Comparison of ENCODE assay signal across 17 cellular contexts in the genomic region with DNA sequence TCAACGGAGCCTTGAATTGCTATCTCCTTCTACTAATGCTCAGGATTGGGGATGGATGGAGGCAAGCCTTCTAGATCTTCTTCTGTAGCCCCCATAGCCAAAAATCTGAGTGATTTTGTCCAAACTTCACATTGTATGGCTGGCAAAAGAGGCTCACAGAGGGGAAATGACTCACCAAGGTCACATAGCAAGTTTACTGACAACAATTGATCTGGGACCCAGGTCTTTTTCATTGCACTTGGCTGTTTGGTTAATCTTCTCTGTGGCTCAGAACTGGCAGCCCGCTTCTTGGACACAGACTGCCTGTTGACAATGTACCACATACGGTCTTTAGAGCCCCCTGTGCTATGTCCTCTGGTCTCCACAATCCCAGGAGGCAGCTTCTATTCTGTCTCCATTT. TPM values are rescaled to one million over a fixed set of nuclear protein-coding genes. Genes with fewer than 3 reads are reported as not detected.
DNase-seq lines count a peak whose midpoint lies in the region; ATAC-seq lines count a peak whose summit lies in the region.
"Had no signal": no experiment of that assay in that cellular context is flagged by ENCODE, and none has a peak within 500 bp of the region (broad histone marks: within the 10 kb centered on the region; RNA-seq: fewer than 3 reads in every experiment).

No MANE protein-coding gene starts in this region.

- no peak overlapping the region for H3K4me3 ChIP-seq in BLaER1
- no peak overlapping the region for H3K4me3 ChIP-seq in Karpas-422 (ENCODE audit: low read length)
- no peak overlapping the region for H3K4me3 ChIP-seq in H7 (ENCODE audit: insufficient read depth, low read depth, low read length)
- H3K4me3 ChIP-seq: suprapubic skin had no signal

- peaks cover 18% of the 10 kb centered on the region for H3K4me1 ChIP-seq in BLaER1
- H3K4me1 ChIP-seq in Karpas-422 (ENCODE audit: low read length): peaks cover 10% of the 10 kb centered on the region
- H3K4me1 ChIP-seq: parathyroid adenoma had no signal

- peak; percentile 29 for DNase-seq in Karpas-422
- peak; percentile 78 for DNase-seq in dermis blood vessel endothelial cell
- peak; percentile 16 for DNase-seq in kidney tubule cell (ENCODE audit: low spot score)
- no peak for DNase-seq in NCI-H2107 treated with DMSO at 0.1 percent for 48 hours (lab: John Stamatoyannopoulos, UW; ENCODE audit: unreplicated experiment)
- DNase-seq in H7: no peak
- no peak for DNase-seq in head of caudate nucleus

- H3K9ac ChIP-seq in BLaER1 (no peak overlapping the region), Karpas-422 (ENCODE audit: low read length) (no peak overlapping the region)
- H3K9ac ChIP-seq: parathyroid adenoma had no signal

- H3K9me2 ChIP-seq in Karpas-422 (replicated peaks; ENCODE audit: insufficient read depth, low read length): no peaks in the 10 kb centered on the region

- H3K27me3 ChIP-seq in BLaER1: no peaks in the 10 kb centered on the region
- no peaks in the 10 kb centered on the region for H3K27me3 ChIP-seq in Karpas-422 (ENCODE audit: low read length)
- H3K27me3 ChIP-seq in H7 (ENCODE audit: control insufficient read depth, insufficient read depth, low read length): no peaks in the 10 kb centered on the region

- no peaks in the 10 kb centered on the region for H3K79me2 ChIP-seq in Karpas-422 (ENCODE audit: low read length)
- H3K79me2 ChIP-seq: parathyroid adenoma had no signal

- H2AFZ ChIP-seq in Karpas-422 (ENCODE audit: low read length): no peak overlapping the region

- H3K36me3 ChIP-seq in BLaER1: no peaks in the 10 kb centered on the region
- no peaks in the 10 kb centered on the region for H3K36me3 ChIP-seq in Karpas-422 (ENCODE audit: insufficient read depth, low read length)
- H3K36me3 ChIP-seq in H7 (replicated peaks; ENCODE audit: control insufficient read depth, insufficient read depth, low read length): no peaks in the 10 kb centered on the region
- H3K36me3 ChIP-seq: suprapubic skin had no signal

- H3K27ac ChIP-seq in BLaER1 (no peak overlapping the region), Karpas-422 (ENCODE audit: low read length) (no peak overlapping the region)
- H3K27ac ChIP-seq: HL-60, parathyroid adenoma, suprapubic skin had no signal

- H4K20me1 ChIP-seq in BLaER1 (no peaks in the 10 kb centered on the region), Karpas-422 (ENCODE audit: insufficient read depth, low read depth, low read length) (no peaks in the 10 kb centered on the region)

- intact Hi-C loops in head of caudate nucleus (cut with DNase I): loop anchor here (10.0 kb wide), 1 partner anchor 209 kb away; no protein-coding TSS in a partner anchor

- H3K9me3 ChIP-seq in BLaER1 (no peaks in the 10 kb centered on the region), Karpas-422 (ENCODE audit: low read length) (no peaks in the 10 kb centered on the region)
- H3K9me3 ChIP-seq: suprapubic skin had no signal

- H3K4me2 ChIP-seq in BLaER1 (peak overlapping the region; percentile 8; the same call in 1 of the 2 replicates), Karpas-422 (ENCODE audit: low read depth, low read length, poor library complexity, severe bottlenecking) (no peak overlapping the region)

- ATAC-seq in GM19397 (IDR thresholded peaks at IDR 0.05; ENCODE audit: unreplicated experiment): no peak

RNA-seq across cellular contexts. Expression of a gene that starts 3.0 kb away (rescaled TPM):
- not detected in 2 replicates for total RNA-seq in Karpas-422 (2014; rRNA removed; shearing (Covaris generic); ENCODE audit: low replicate concordance)
- not detected in 2 replicates for total RNA-seq in dermis blood vessel endothelial cell
- total RNA-seq in H7 (2014; rRNA removed; shearing (Covaris generic)): 0.74 TPM in 1 of 2 replicates, not detected in the other
- total RNA-seq: activated T-helper 17 cell treated with anti-CD3 and anti-CD28 coated beads, Interleukin-2, amount 50 U/mL, for 72 hours; frontal cortex; left ventricle myocardium superior; myocyte; suprapubic skin; T-helper 1 cell treated with Interleukin-12 subunit alpha and Interleukin-12 subunit beta and Interleukin-4 antibody, amounts not matched to agents 30 ng/mL and 1 ng/mL, for 36 hours; WTC11 had no signal

RNA-seq across cellular contexts. Expression of a gene that starts 40.0 kb away (rescaled TPM):
- not detected in 2 replicates for total RNA-seq in Karpas-422 (2014; rRNA removed; shearing (Covaris generic); ENCODE audit: low replicate concordance)
- total RNA-seq in dermis blood vessel endothelial cell: not detected in 2 replicates
- total RNA-seq in H7 (2014; rRNA removed; shearing (Covaris generic)): 0.52 TPM in 1 of 2 replicates, not detected in the other
- total RNA-seq: activated T-helper 17 cell treated with anti-CD3 and anti-CD28 coated beads, Interleukin-2, amount 50 U/mL, for 72 hours; frontal cortex; left ventricle myocardium superior; myocyte; suprapubic skin; T-helper 1 cell treated with Interleukin-12 subunit alpha and Interleukin-12 subunit beta and Interleukin-4 antibody, amounts not matched to agents 30 ng/mL and 1 ng/mL, for 36 hours; WTC11 had no signal

RNA-seq across cellular contexts. Expression of a gene that starts 43.6 kb away (rescaled TPM):
- total RNA-seq in Karpas-422 (2014; rRNA removed; shearing (Covaris generic); ENCODE audit: low replicate concordance): 110 and 121 TPM in 2 replicates
- 108 and 119 TPM in 2 replicates for total RNA-seq in dermis blood vessel endothelial cell
- total RNA-seq in H7 (2014; rRNA removed; shearing (Covaris generic)): 468 and 490 TPM in 2 replicates

Comparison
In these comparisons a context has a peak if more than half of its experiments do, and no peak if none do; other contexts are left out.
1. DNase-seq: peak in Karpas-422 (single experiment), dermis blood vessel endothelial cell (single experiment) and kidney tubule cell (single experiment); none in NCI-H2107 treated with DMSO at 0.1 percent for 48 hours (single experiment), H7 (single experiment) and head of caudate nucleus (0 of 42).